ENCODE assay signal across 8 cellular contexts in the genomic region with DNA sequence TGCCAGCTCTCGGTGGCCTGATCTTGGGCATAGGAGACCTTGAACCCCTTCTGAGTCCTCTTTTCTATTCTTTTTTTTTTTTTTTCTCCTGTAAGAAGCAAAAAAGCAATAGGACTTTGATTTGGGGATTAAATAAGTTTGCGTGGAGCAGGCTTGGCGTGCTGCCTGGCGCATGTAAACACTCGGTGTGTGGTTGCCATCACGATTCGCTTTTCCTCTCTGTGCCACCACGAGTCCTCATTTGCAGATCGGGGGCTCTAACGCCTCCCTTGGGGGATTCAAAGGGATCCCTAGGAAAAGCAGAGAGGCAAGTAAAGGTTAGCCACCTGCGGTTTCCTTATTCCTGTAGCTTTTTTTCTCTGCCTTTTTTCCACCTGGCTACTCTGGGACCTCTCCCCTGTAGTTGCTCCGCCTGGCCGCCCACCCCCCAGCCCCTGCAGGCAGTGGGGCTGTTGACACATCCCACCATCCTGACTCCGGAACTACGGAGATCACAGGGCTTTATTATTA. TPM values are rescaled to one million over a fixed set of nuclear protein-coding genes. Genes with fewer than 3 reads are reported as not detected.
DNase-seq lines count a peak whose midpoint lies in the region; ATAC-seq and TF ChIP-seq lines count a peak whose summit lies in the region.

No MANE protein-coding gene starts in this region.

- peaks cover 0 to 7% (median 5%) of the 10 kb centered on the region in 5 experiments for H3K9me3 Mint-ChIP-seq in brain

- CTCF ChIA-PET in OCI-LY7 (lab: Charles Lee; ENCODE audit: unreplicated experiment): no interaction called here

- DNase-seq in GM12864 (ENCODE audit: low read depth) (no peak), OCI-LY7 (ENCODE audit: low spot score) (peak; percentile 25), iris pigment epithelial cell (ENCODE audit: low read depth) (peak; percentile 63), spleen (peak; percentile 66), SHP77 treated with DMSO at 0.1 percent for 48 hours (lab: John Stamatoyannopoulos, UW) (no peak), NCI-H774 (lab: John Stamatoyannopoulos, UW) (no peak)

- no TSS peak for BruUV-seq in OCI-LY7 (replicated peaks; lab: Mats Ljungman, UMichigan)

- peaks cover 84% of the 10 kb centered on the region for H3K36me3 ChIP-seq in OCI-LY7 (ENCODE audit: insufficient read depth, low read length)
- H3K36me3 ChIP-seq in spleen: peaks cover 0 to 66% (median 34%) of the 10 kb centered on the region in 6 donors

- intact Hi-C loops in OCI-LY7 (cut with micrococcal nuclease; ENCODE audit: unreplicated experiment) (loop anchor here (10.0 kb wide), 2 partner anchors 171 to 351 kb away; a partner anchor contains a TSS), spleen (cut with DNase I; ENCODE audit: low total_unique reads) (loop anchor here (10.0 kb wide), 1 partner anchor 51 kb away; no protein-coding TSS in a partner anchor)

- no peak overlapping the region for H2AFZ ChIP-seq in OCI-LY7 (ENCODE audit: low read length)

- no peaks in the 10 kb centered on the region for H3K9me2 ChIP-seq in OCI-LY7 (ENCODE audit: insufficient read depth, low read length)

- H3K4me3 Mint-ChIP-seq in brain: peak overlapping the region; percentile 100

- peaks cover 96% of the 10 kb centered on the region for H3K79me2 ChIP-seq in OCI-LY7 (ENCODE audit: insufficient read depth, low read depth, low read length)

- WGBS in spleen, 5 donors: 1 to 5% (median 3%) methylated on average over 15 of the region's 15 CpGs

- H3K4me1 ChIP-seq in OCI-LY7 (ENCODE audit: insufficient read depth, low read length, poor library complexity, severe bottlenecking) (peaks cover 66% of the 10 kb centered on the region), spleen (peaks cover 68 to 86% (median 80%) of the 10 kb centered on the region in 6 donors)

- H3K9me3 ChIP-seq in OCI-LY7 (ENCODE audit: low read length) (no peaks in the 10 kb centered on the region), spleen (no peaks in the 10 kb centered on the region)

- peaks cover 72% of the 10 kb centered on the region for H3K4me1 Mint-ChIP-seq in brain

- no peak for ATAC-seq in GM21619 (IDR thresholded peaks at IDR 0.05; ENCODE audit: unreplicated experiment)

- peak overlapping the region; percentile 86 to 100 (median 100) for H3K27ac Mint-ChIP-seq in brain

- H3K27me3 ChIP-seq in spleen (replicated peaks in 1 of 7): no peaks in the 10 kb centered on the region

- H3K27me3 Mint-ChIP-seq in brain: peaks cover 22% of the 10 kb centered on the region

- no peak for TF ChIP-seq POLR2A in spleen (IDR thresholded peaks at IDR 0.05)

- peaks cover 62% of the 10 kb centered on the region for H4K20me1 ChIP-seq in OCI-LY7 (ENCODE audit: insufficient read depth, low read length)

- H3K27ac ChIP-seq in OCI-LY7 (ENCODE audit: low read depth, low read length, poor library complexity, severe bottlenecking) (peak overlapping the region; percentile 80), spleen (peak overlapping the region; percentile 82 to 99 (median 96))

- TF ChIP-seq CTCF in GM12864 (IDR thresholded peaks at IDR 0.05; ENCODE audit: low read depth, low read length, missing control alignments): no peak
- TF ChIP-seq CTCF in OCI-LY7 (conservative IDR thresholded peaks at IDR 0.05; ENCODE audit: low read length): no peak
- TF ChIP-seq CTCF in brain (conservative IDR thresholded peaks at IDR 0.05): no peak
- no peak for TF ChIP-seq CTCF in spleen (IDR thresholded peaks at IDR 0.05 in 8 of 11, conservative IDR thresholded peaks at IDR 0.05 in 3 of 11)

- peak overlapping the region; percentile 99 for H3K4me2 ChIP-seq in OCI-LY7 (ENCODE audit: low read length)

- peak overlapping the region; percentile 95 for H3K4me3 ChIP-seq in GM12864 (ENCODE audit: low read depth, low read length)
- H3K4me3 ChIP-seq in OCI-LY7 (ENCODE audit: low read depth, low read length, poor library complexity, severe bottlenecking): peak overlapping the region; percentile 95
- peak overlapping the region; percentile 85 to 99 (median 92) for H3K4me3 ChIP-seq in spleen

- H3K36me3 Mint-ChIP-seq in brain: peaks cover 72% of the 10 kb centered on the region

- POLR2A ChIA-PET in OCI-LY7 (lab: Charles Lee): interaction anchor here (0.7 kb wide), 1 partner anchor 464 kb away, joined by 5 read pairs; no protein-coding TSS in a partner anchor

RNA-seq across cellular contexts. Expression of a gene that starts 1.3 kb away (rescaled TPM):
- 68.9 and 79.4 TPM in 2 replicates for total RNA-seq in OCI-LY7 (2014; rRNA removed; shearing (Covaris generic))
- 172 and 177 TPM in 2 replicates for total RNA-seq in OCI-LY7 (2022)
- 125 TPM for polyA plus RNA-seq in brain (ENCODE audit: insufficient read depth, low read depth, low replicate concordance)
- total RNA-seq in spleen: 100 to 1,000 TPM in 5 of 7 donors, 10 to 100 TPM in 2; 94.5 to 161 (median 112) TPM
- 10 to 100 TPM; 41.7 to 70.0 (median 64.8) TPM for polyA plus RNA-seq in spleen

RNA-seq across cellular contexts. Expression of a gene that starts 1.6 kb away (rescaled TPM):
- total RNA-seq in OCI-LY7 (2014; rRNA removed; shearing (Covaris generic)): 51.7 and 52.8 TPM in 2 replicates
- total RNA-seq in OCI-LY7 (2022): 103 and 111 TPM in 2 replicates
- polyA plus RNA-seq in brain (ENCODE audit: insufficient read depth, low read depth, low replicate concordance): 40.9 TPM
- 100 to 1,000 TPM in 6 of 7 donors, 10 to 100 TPM in 1; 73.4 to 146 (median 117) TPM for total RNA-seq in spleen
- 10 to 100 TPM; 34.8 to 90.6 (median 60.1) TPM for polyA plus RNA-seq in spleen

RNA-seq across cellular contexts. Expression of a gene that starts 56.1 kb away (rescaled TPM):
- total RNA-seq in OCI-LY7 (2014; rRNA removed; shearing (Covaris generic)): 102 and 119 TPM in 2 replicates
- total RNA-seq in OCI-LY7 (2022): 39.2 and 41.7 TPM in 2 replicates
- polyA plus RNA-seq in brain (ENCODE audit: insufficient read depth, low read depth, low replicate concordance): 120 TPM
- total RNA-seq in spleen: 10 to 100 TPM; 15.7 to 41.0 (median 36.8) TPM
- polyA plus RNA-seq in spleen: 10 to 100 TPM; 71.0 to 89.5 (median 78.0) TPM

RNA-seq across cellular contexts. Expression of a gene that starts 56.5 kb away (rescaled TPM):
- total RNA-seq in OCI-LY7 (2014; rRNA removed; shearing (Covaris generic)): 0.41 and 0.60 TPM in 2 replicates
- total RNA-seq in OCI-LY7 (2022): 1.2 and 2.1 TPM in 2 replicates
- 1.7 TPM for polyA plus RNA-seq in brain (ENCODE audit: insufficient read depth, low read depth, low replicate concordance)
- under 1 TPM in 5 of 7 donors, not detected in 2; 0.26 to 0.73 (median 0.27) TPM for total RNA-seq in spleen
- polyA plus RNA-seq in spleen: under 1 TPM; 0.05 to 0.10 (median 0.09) TPM

RNA-seq across cellular contexts. Expression of a gene that starts 56.6 kb away (rescaled TPM):
- total RNA-seq in OCI-LY7 (2014; rRNA removed; shearing (Covaris generic)): 2.1 and 4.6 TPM in 2 replicates
- total RNA-seq in OCI-LY7 (2022) (4.6 and 4.9 TPM in 2 replicates), spleen (1 to 10 TPM; 1.9 to 8.8 (median 3.1) TPM)
- polyA plus RNA-seq in brain (ENCODE audit: insufficient read depth, low read depth, low replicate concordance) (51.7 TPM), spleen (1 to 10 TPM; 3.3 to 5.5 (median 3.8) TPM)

Comparison
In these comparisons a context has a peak if more than half of its experiments do, and no peak if none do; other contexts are left out.
1. DNase-seq: peak in OCI-LY7 (single experiment), iris pigment epithelial cell (single experiment) and spleen (single experiment); none in GM12864 (single experiment), SHP77 treated with DMSO at 0.1 percent for 48 hours (single experiment) and NCI-H774 (single experiment).
2. Peak in every context shown above with its lines, with median percentiles within 50 percentile points of each other: H3K4me3 ChIP-seq.